2 cellular contexts compared by ENCODE assay signal in genomic region chr1:16608838-16609560, GRCh38.
TF ChIP-seq lines count a peak whose summit lies in the region.

No MANE protein-coding gene starts in this region.

TF ChIP-seq in K562, 482 proteins besides CTCF, POLR2A, EP300 and RAD21:
- TF ChIP-seq RREB1 (CRISPR knock-in tag; IDR thresholded peaks at IDR 0.05) = 0 out of 2 replicates have a peak, but pooled peaks have one; percentile 10
- no peak for TF ChIP-seq CHCHD3 (CRISPR knock-in tag; IDR thresholded peaks at IDR 0.05)
- 0 out of 2 replicates have a peak, but pooled peaks have one; percentile 30 for TF ChIP-seq ZNF436 (CRISPR knock-in tag; IDR thresholded peaks at IDR 0.05)
- 0 out of 2 replicates have a peak, but pooled peaks have one; percentile 42 for TF ChIP-seq ZNF583 (CRISPR knock-in tag; IDR thresholded peaks at IDR 0.05)
- TF ChIP-seq SRF (CRISPR knock-in tag; IDR thresholded peaks at IDR 0.05) = peak; percentile 49 to 50; a peak in 2 of 4 replicates
- TF ChIP-seq HIVEP1 (CRISPR knock-in tag; IDR thresholded peaks at IDR 0.05) = 0 out of 2 replicates have a peak, but pooled peaks have one; percentile 48
- no peak for TF ChIP-seq HNRNPK (IDR thresholded peaks at IDR 0.05; ENCODE audit: low read depth, low read length, poor library complexity, severe bottlenecking)
- TF ChIP-seq FOXO4 (CRISPR knock-in tag; IDR thresholded peaks at IDR 0.05) = 0 out of 2 replicates have a peak, but pooled peaks have one; percentile 46
- no peak for TF ChIP-seq SREBF1 (IDR thresholded peaks at IDR 0.05; ENCODE audit: borderline replicate concordance, low read depth, low read length)
- TF ChIP-seq SAFB (IDR thresholded peaks at IDR 0.05; ENCODE audit: borderline replicate concordance, low read depth, low read length) = no peak
- TF ChIP-seq ZSCAN32 (CRISPR knock-in tag; IDR thresholded peaks at IDR 0.05) = 0 out of 2 replicates have a peak, but pooled peaks have one; percentile 14
- 0 out of 2 replicates have a peak, but pooled peaks have one; percentile 12 for TF ChIP-seq OTX1 (CRISPR knock-in tag; IDR thresholded peaks at IDR 0.05)
- peak; percentile 64; the same call in 1 of the 2 replicates for TF ChIP-seq ZNF133 (CRISPR knock-in tag; IDR thresholded peaks at IDR 0.05)
- 0 out of 2 replicates have a peak, but pooled peaks have one; percentile 36 for TF ChIP-seq MTF1 (CRISPR knock-in tag; IDR thresholded peaks at IDR 0.05; ENCODE audit: borderline replicate concordance)

TF ChIP-seq in liver, 16 proteins besides CTCF, POLR2A, EP300 and RAD21:
- TF ChIP-seq GABPA (IDR thresholded peaks at IDR 0.05 in 1 of 2, conservative IDR thresholded peaks at IDR 0.05 in 1 of 2) (no peak), HNF4G (IDR thresholded peaks at IDR 0.05) (no peak), FOXA1 (IDR thresholded peaks at IDR 0.05) (no peak)
